Comparison of ENCODE assay signal across 37 cellular contexts in the genomic region with DNA sequence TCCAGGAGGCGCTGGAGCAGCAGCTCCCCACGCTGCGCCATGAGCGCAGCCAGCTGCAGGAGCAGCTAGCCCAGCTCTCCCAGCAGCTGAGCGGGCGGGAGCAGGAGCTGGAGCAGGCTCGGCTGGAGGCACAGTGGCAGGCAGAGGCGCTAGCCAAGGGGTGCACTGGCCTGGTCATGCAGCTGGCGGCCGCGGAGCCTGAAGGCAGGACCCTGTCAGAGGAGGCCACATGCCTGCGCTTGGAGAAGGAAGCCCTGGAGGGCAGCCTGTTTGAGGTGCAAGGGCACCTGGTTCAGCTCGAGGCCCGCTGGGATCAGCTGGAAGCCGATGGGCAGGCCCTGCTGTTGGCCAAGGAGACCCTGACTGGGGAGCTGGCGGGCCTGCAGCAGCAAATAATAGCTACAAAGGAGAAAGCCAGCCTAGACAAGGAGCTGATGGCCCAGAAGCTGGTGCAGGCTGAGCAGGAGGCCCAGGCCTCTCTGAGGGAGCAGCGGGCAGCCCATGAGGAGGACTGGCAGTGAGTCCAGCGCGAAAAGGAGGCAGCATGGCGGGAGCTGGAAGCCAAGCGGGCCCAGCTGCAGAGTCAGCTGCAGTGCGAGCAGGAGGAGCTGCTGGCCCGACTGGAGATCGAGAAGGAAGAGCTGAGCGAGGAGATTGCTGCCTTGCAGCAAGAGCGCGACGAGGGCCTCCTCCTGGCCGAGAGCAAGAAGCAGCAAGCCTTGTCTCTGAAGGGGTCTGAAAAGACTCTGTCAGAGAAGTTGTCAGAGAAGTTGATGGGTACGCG.
"Had no signal": no experiment of that assay in that cellular context is flagged by ENCODE, and none has a peak within 500 bp of the region (broad histone marks: within the 10 kb centered on the region; RNA-seq: fewer than 3 reads in every experiment).

No MANE protein-coding gene starts in this region.

- FAIRE-seq: astrocyte, bronchial epithelial cell, colon, TTC549 had no signal

- H3K27ac ChIP-seq: adrenal gland, body of pancreas, cardiac muscle cell, VCaP had no signal

- H3K27me3 ChIP-seq: adrenal gland, body of pancreas, cardiac muscle cell had no signal

- H3K4me3 Mint-ChIP-seq: activated B cell treated with CpG ODN at 0.5 μM for 24 hours; activated CD4-positive, alpha-beta memory T cell treated with anti-CD3 and anti-CD28 coated beads for 36 hours; activated CD4-positive, alpha-beta T cell treated with anti-CD3 and anti-CD28 coated beads, Interleukin-2, amount 10 ng/mL, durations not matched to agents 7 days and 5 days; activated CD8-positive, alpha-beta T cell treated with anti-CD3 and anti-CD28 coated beads for 36 hours; activated naive CD4-positive, alpha-beta T cell treated with anti-CD3 and anti-CD28 coated beads for 36 hours; activated naive CD8-positive, alpha-beta T cell treated with anti-CD3 and anti-CD28 coated beads for 36 hours; activated T-cell treated with anti-CD3 and anti-CD28 coated beads, Interleukin-2, amount 50 U/mL, for 4 hours; activated T-cell treated with anti-CD3 and anti-CD28 coated beads, Interleukin-2, amount 50 U/mL, for 72 hours; activated T-helper 1 cell treated with anti-CD3 and anti-CD28 coated beads, Interleukin-12 subunit alpha, Interleukin-12 subunit beta, Interleukin-2, Interleukin-4 antibody, amounts not matched to agents 30 ng/mL and 10 ng/mL and 1 ng/mL, durations not matched to agents 14 hours and 24 hours and 36 hours; activated T-helper 17 cell treated with anti-CD3 and anti-CD28 coated beads, Interleukin-2, amount 50 U/mL, for 72 hours; central memory CD8-positive, alpha-beta T cell; T-helper 1 cell treated with Interleukin-12 subunit alpha and Interleukin-12 subunit beta and Interleukin-4 antibody, amounts not matched to agents 30 μg/mL and 1 μg/mL, for 36 hours; T-helper 2 cell treated with Interferon-gamma antibody and Interleukin-4, amounts not matched to agents 5 μg/mL and 100 μg/mL, for 36 hours had no signal

- H3K9me3 ChIP-seq: adrenal gland, body of pancreas had no signal

- H3K4me1 Mint-ChIP-seq: activated B cell treated with CpG ODN at 0.5 μM for 24 hours; activated T-helper 17 cell treated with anti-CD3 and anti-CD28 coated beads, Interleukin-2, amount 50 U/mL, for 72 hours; central memory CD8-positive, alpha-beta T cell had no signal

- ATAC-seq: activated CD8-positive, alpha-beta T cell treated with anti-CD3 and anti-CD28 coated beads for 36 hours; activated naive CD4-positive, alpha-beta T cell treated with anti-CD3 and anti-CD28 coated beads, Interleukin-2, amount 50 U/mL, for 72 hours; activated T-cell treated with anti-CD3 and anti-CD28 coated beads, Interleukin-2, amount 50 U/mL, for 4 hours; activated T-cell treated with anti-CD3 and anti-CD28 coated beads, Interleukin-2, amount 50 U/mL, for 72 hours; activated T-helper 17 cell treated with anti-CD3 and anti-CD28 coated beads, Interleukin-2, amount 50 U/mL, for 72 hours; body of pancreas had no signal

- DNase-seq: activated B cell treated with CpG ODN at 0.5 μM for 24 hours; activated CD4-positive, alpha-beta memory T cell treated with anti-CD3 and anti-CD28 coated beads for 36 hours; activated CD4-positive, alpha-beta T cell treated with anti-CD3 and anti-CD28 coated beads for 4 hours; activated CD4-positive, alpha-beta T cell treated with anti-CD3 and anti-CD28 coated beads, Interleukin-2, amount 10 ng/mL, durations not matched to agents 7 days and 5 days; activated CD4-positive, CD25-positive, alpha-beta regulatory T cell treated with anti-CD3 and anti-CD28 coated beads, Interleukin-2, amount 50 U/mL, for 72 hours; activated CD8-positive, alpha-beta memory T cell treated with anti-CD3 and anti-CD28 coated beads, Interleukin-2, amount 50 U/mL, for 4 hours; activated CD8-positive, alpha-beta T cell treated with anti-CD3 and anti-CD28 coated beads for 36 hours; activated effector memory CD4-positive, alpha-beta T cell treated with anti-CD3 and anti-CD28 coated beads, Interleukin-2, amount 50 U/mL, for 16 hours; activated gamma-delta T cell treated with Interleukin-2 at 50 U/mL for 16 hours; activated naive CD4-positive, alpha-beta T cell; activated naive CD4-positive, alpha-beta T cell treated with anti-CD3 and anti-CD28 coated beads for 36 hours; activated naive CD4-positive, alpha-beta T cell treated with anti-CD3 and anti-CD28 coated beads, Interleukin-2, amount 50 U/mL, for 16 hours; activated naive CD8-positive, alpha-beta T cell treated with anti-CD3 and anti-CD28 coated beads for 36 hours; activated T-cell treated with anti-CD3 and anti-CD28 coated beads for 4 hours; activated T-cell treated with anti-CD3 and anti-CD28 coated beads, Interleukin-2, amount 50 U/mL, for 1 hour; activated T-cell treated with anti-CD3 and anti-CD28 coated beads, Interleukin-2, amount 50 U/mL, for 4 hours; activated T-cell treated with anti-CD3 and anti-CD28 coated beads, Interleukin-2, amount 50 U/mL, for 72 hours; adrenal gland; amniotic stem cell; aorta; body of pancreas; caudate nucleus; cerebellar nuclear complex; T-helper 2 cell; T-helper 9 cell had no signal

- H3K36me3 Mint-ChIP-seq: activated CD4-positive, alpha-beta memory T cell treated with anti-CD3 and anti-CD28 coated beads for 36 hours; activated naive CD8-positive, alpha-beta T cell treated with anti-CD3 and anti-CD28 coated beads for 36 hours had no signal

- H3K27me3 Mint-ChIP-seq: activated CD4-positive, alpha-beta memory T cell treated with anti-CD3 and anti-CD28 coated beads for 36 hours; activated CD8-positive, alpha-beta T cell treated with anti-CD3 and anti-CD28 coated beads for 36 hours; activated naive CD8-positive, alpha-beta T cell treated with anti-CD3 and anti-CD28 coated beads for 36 hours; activated T-helper 17 cell treated with anti-CD3 and anti-CD28 coated beads, Interleukin-2, amount 50 U/mL, for 72 hours had no signal

- H3K36me3 ChIP-seq: adrenal gland, cardiac muscle cell had no signal

- H3K27ac Mint-ChIP-seq: activated B cell treated with CpG ODN at 0.5 μM for 24 hours; activated CD4-positive, alpha-beta memory T cell treated with anti-CD3 and anti-CD28 coated beads for 36 hours; activated CD4-positive, alpha-beta T cell treated with anti-CD3 and anti-CD28 coated beads, Interleukin-2, amount 10 ng/mL, durations not matched to agents 7 days and 5 days; activated CD8-positive, alpha-beta T cell treated with anti-CD3 and anti-CD28 coated beads for 36 hours; activated naive CD4-positive, alpha-beta T cell treated with anti-CD3 and anti-CD28 coated beads for 36 hours; activated naive CD4-positive, alpha-beta T cell treated with anti-CD3 and anti-CD28 coated beads, Interleukin-2, amount 50 U/mL, for 72 hours; activated naive CD8-positive, alpha-beta T cell treated with anti-CD3 and anti-CD28 coated beads for 36 hours; activated T-cell treated with anti-CD3 and anti-CD28 coated beads, Interleukin-2, amount 50 U/mL, for 72 hours; activated T-helper 1 cell treated with anti-CD3 and anti-CD28 coated beads, Interleukin-12 subunit alpha, Interleukin-12 subunit beta, Interleukin-2, Interleukin-4 antibody, amounts not matched to agents 30 ng/mL and 10 ng/mL and 1 ng/mL, durations not matched to agents 14 hours and 24 hours and 36 hours; activated T-helper 17 cell treated with anti-CD3 and anti-CD28 coated beads, Interleukin-2, amount 50 U/mL, for 72 hours; T-helper 1 cell treated with Interleukin-12 subunit alpha and Interleukin-12 subunit beta and Interleukin-4 antibody, amounts not matched to agents 30 μg/mL and 1 μg/mL, for 36 hours; T-helper 2 cell treated with Interferon-gamma antibody and Interleukin-4, amounts not matched to agents 5 μg/mL and 100 μg/mL, for 36 hours had no signal

- H3K4me1 ChIP-seq: adrenal gland, body of pancreas had no signal

- H3K4me3 ChIP-seq: adrenal gland, body of pancreas, cardiac muscle cell had no signal
